3 cellular contexts compared by ENCODE assay signal in the genomic region with DNA sequence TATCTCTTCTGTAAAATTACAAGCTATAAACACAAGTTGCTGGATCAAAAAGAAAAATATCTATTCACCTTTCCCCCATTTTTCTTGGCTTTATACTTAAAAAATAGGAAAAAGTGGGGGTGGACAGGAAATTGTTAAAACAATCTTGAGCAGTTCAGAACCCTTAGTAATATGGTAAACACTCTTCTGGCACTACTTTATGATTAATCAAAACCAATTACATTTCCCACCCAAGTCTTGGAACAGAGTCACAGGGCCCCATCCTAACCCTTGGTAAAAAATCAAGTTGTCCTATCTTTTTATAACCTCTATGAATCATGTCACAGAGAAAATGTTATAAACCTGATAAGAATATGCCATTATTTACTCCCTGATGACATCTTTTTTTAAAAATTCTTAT.
"Had no signal": no experiment of that assay in that cellular context is flagged by ENCODE, and none has a peak within 500 bp of the region (broad histone marks: within the 10 kb centered on the region; RNA-seq: fewer than 3 reads in every experiment).

No MANE protein-coding gene starts in this region.

- H3K4me3 ChIP-seq: GM12878 had no signal

- ATAC-seq: GM12878 had no signal

- DNase-seq: GDM1, GF-D8 had no signal
